Comparison of ENCODE assay signal across 8 cellular contexts in the genomic region with DNA sequence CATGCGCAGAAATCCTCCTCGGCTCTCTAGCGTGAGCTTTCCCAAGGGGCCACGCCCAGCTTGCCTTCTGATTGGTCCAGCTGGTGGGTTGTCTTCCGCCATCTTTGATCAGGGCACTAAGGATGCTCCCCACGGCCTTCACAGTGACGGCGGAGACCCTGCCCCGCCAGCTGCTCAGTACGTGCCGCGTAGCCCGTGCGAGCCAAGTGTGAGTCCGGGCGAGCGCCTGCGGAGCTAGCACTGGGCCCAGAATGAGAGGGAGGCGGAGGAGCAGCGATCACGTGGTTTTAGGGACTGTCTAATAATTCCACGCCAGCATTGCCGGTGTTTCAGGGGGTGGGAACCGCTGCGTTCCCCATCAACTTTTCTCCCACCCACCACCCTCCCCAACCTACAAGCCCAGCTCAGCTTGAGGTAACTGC. TPM values are rescaled to one million over a fixed set of nuclear protein-coding genes. Genes with fewer than 3 reads are reported as not detected.
DNase-seq lines count a peak whose midpoint lies in the region; ATAC-seq and TF ChIP-seq lines count a peak whose summit lies in the region.

No MANE protein-coding gene starts in this region.

- H3K36me3 ChIP-seq in SK-N-MC (ENCODE audit: insufficient read depth, low read length) (peaks cover 9% of the 10 kb centered on the region; the same call in 1 of the 2 replicates), suprapubic skin (no peaks in the 10 kb centered on the region)

- H3K36me3 Mint-ChIP-seq in activated naive CD4-positive, alpha-beta T cell treated with anti-CD3 and anti-CD28 coated beads, Interleukin-2, amount 50 U/mL, for 24 hours: peaks cover 10% of the 10 kb centered on the region

- TF ChIP-seq CTCF in suprapubic skin (IDR thresholded peaks at IDR 0.05): no peak

- H3K4me1 Mint-ChIP-seq in activated naive CD4-positive, alpha-beta T cell treated with anti-CD3 and anti-CD28 coated beads, Interleukin-2, amount 50 U/mL, for 24 hours: peaks cover 62% of the 10 kb centered on the region

- TF ChIP-seq POLR2A in suprapubic skin (IDR thresholded peaks at IDR 0.05): peak in 1 of 2 donors; percentile 5

- no peak for TF ChIP-seq EP300 in suprapubic skin (IDR thresholded peaks at IDR 0.05)

- H3K4me1 ChIP-seq in suprapubic skin: peaks cover 67% of the 10 kb centered on the region

- H3K4me3 ChIP-seq in GM08714 (ENCODE audit: low read length) (peak overlapping the region; percentile 76; the same call in 1 of the 2 replicates), SK-N-MC (peak overlapping the region; percentile 98), suprapubic skin (peak overlapping the region; percentile 66)

- H3K9me3 ChIP-seq in SK-N-MC (ENCODE audit: low read depth, low read length): no peaks in the 10 kb centered on the region
- no peaks in the 10 kb centered on the region for H3K9me3 ChIP-seq in suprapubic skin

- peak; percentile 80 for ATAC-seq in HG02588 (IDR thresholded peaks at IDR 0.05; ENCODE audit: unreplicated experiment)

- peak overlapping the region; percentile 99 for H3K27ac Mint-ChIP-seq in activated naive CD4-positive, alpha-beta T cell treated with anti-CD3 and anti-CD28 coated beads, Interleukin-2, amount 50 U/mL, for 24 hours

- DNase-seq in NCI-H1048 (lab: John Stamatoyannopoulos, UW): peak; percentile 98
- DNase-seq in SK-N-MC (ENCODE audit: low read depth, low spot score): peak; percentile 97
- DNase-seq in globus pallidus (ENCODE audit: low spot score): peak; percentile 100
- DNase-seq in non-pigmented ciliary epithelial cell (ENCODE audit: low read depth): peak; percentile 97
- DNase-seq in suprapubic skin (ENCODE audit: low spot score in 2 of 2): peak; percentile 99 to 100

- no peaks in the 10 kb centered on the region for H3K27me3 ChIP-seq in suprapubic skin

- peak overlapping the region; percentile 97 for H3K9ac ChIP-seq in SK-N-MC (ENCODE audit: insufficient read length)

- no peaks in the 10 kb centered on the region for H3K27me3 Mint-ChIP-seq in activated naive CD4-positive, alpha-beta T cell treated with anti-CD3 and anti-CD28 coated beads, Interleukin-2, amount 50 U/mL, for 24 hours

- no peaks in the 10 kb centered on the region for H3K9me3 Mint-ChIP-seq in activated naive CD4-positive, alpha-beta T cell treated with anti-CD3 and anti-CD28 coated beads, Interleukin-2, amount 50 U/mL, for 24 hours

- peak overlapping the region; percentile 98 for H3K4me3 Mint-ChIP-seq in activated naive CD4-positive, alpha-beta T cell treated with anti-CD3 and anti-CD28 coated beads, Interleukin-2, amount 50 U/mL, for 24 hours

- H3K27ac ChIP-seq in SK-N-MC (peak overlapping the region; percentile 89), suprapubic skin (peak overlapping the region; percentile 99)

- WGBS in suprapubic skin: 1% methylated on average over 14 of the region's 25 CpGs

RNA-seq across cellular contexts. Expression of gene MTFP1, which starts 1.6 kb away (rescaled TPM):
- 10 to 100 TPM in 1 of 4 donors, 1 to 10 TPM in 3; 2.5 to 13.7 (median 3.5) TPM for total RNA-seq in suprapubic skin

RNA-seq across cellular contexts. Expression of gene SEC14L2, which starts 27.2 kb away (rescaled TPM):
- total RNA-seq in suprapubic skin: 10 to 100 TPM in 3 of 4 donors, 1 to 10 TPM in 1; 8.9 to 19.9 (median 13.5) TPM

RNA-seq across cellular contexts. Expression of gene RNF215, which starts 36.8 kb away (rescaled TPM):
- total RNA-seq in suprapubic skin: 10 to 100 TPM in 2 of 4 donors, 1 to 10 TPM in 2; 6.3 to 15.5 (median 10.2) TPM

RNA-seq across cellular contexts. Expression of gene SEC14L3, which starts 47.8 kb away (rescaled TPM):
- total RNA-seq in suprapubic skin: not detected

Comparison
In these comparisons a context has a peak if more than half of its experiments do, and no peak if none do; other contexts are left out.
1. Peak in every context shown above with its lines: DNase-seq, ATAC-seq, H3K4me3 ChIP-seq and H3K27ac ChIP-seq.